In genomic region chr18:4270988-4271387, GRCh38 we compare ENCODE assay signal across 11 cellular contexts.
"Had no signal": no experiment of that assay in that cellular context is flagged by ENCODE, and none has a peak within 500 bp of the region (broad histone marks: within the 10 kb centered on the region; RNA-seq: fewer than 3 reads in every experiment).

No MANE protein-coding gene starts in this region.

- H3K9me3 Mint-ChIP-seq: GM23338, H9 had no signal

- H3K27ac ChIP-seq: GM23248 had no signal

- H3K9ac ChIP-seq: GM23248 had no signal

- ATAC-seq: GM23338, HCT116 had no signal

- H3K27ac Mint-ChIP-seq: GM23338, H9, HFFc6 had no signal

- H3K9me3 ChIP-seq: HAP-1 had no signal

- H3K4me3 ChIP-seq: GM23248, GM23338, HAP-1 had no signal

- FAIRE-seq: H1, H54 had no signal

- H3K36me3 ChIP-seq: HAP-1 had no signal

- H3K4me3 Mint-ChIP-seq: GM23338, H9, HFFc6 had no signal

- H2AFZ ChIP-seq: GM23248, GM23338 had no signal

- H3K4me1 ChIP-seq: HAP-1 had no signal

- H3K4me2 ChIP-seq: GM23338 had no signal

- DNase-seq: GM23248, GOT3, H7, H9, HCEC 1CT, HFFc6 had no signal
